In genomic region chr1:53295746-53296722, GRCh38 we compare ENCODE assay signal across 10 cellular contexts. TPM values are rescaled to one million over a fixed set of nuclear protein-coding genes. Genes with fewer than 3 reads are reported as not detected.
DNase-seq lines count a peak whose midpoint lies in the region; ATAC-seq and TF ChIP-seq lines count a peak whose summit lies in the region.
"Had no signal": no experiment of that assay in that cellular context is flagged by ENCODE, and none has a peak within 500 bp of the region (broad histone marks: within the 10 kb centered on the region; RNA-seq: fewer than 3 reads in every experiment).

No MANE protein-coding gene starts in this region.

- no peaks in the 10 kb centered on the region for H3K9me3 ChIP-seq in CD4-positive, alpha-beta memory T cell (ENCODE audit: control insufficient read depth in 1 of 2, low read length in 2 of 2)
- no peaks in the 10 kb centered on the region for H3K9me3 ChIP-seq in esophagus squamous epithelium

- H3K4me1 Mint-ChIP-seq in CD4-positive, alpha-beta memory T cell, result peaks cover 20 to 63% (median 40%) of the 10 kb centered on the region in 4 donors

- H3K27ac ChIP-seq in CD4-positive, alpha-beta memory T cell (ENCODE audit: low read depth, low read length), result peak overlapping the region; percentile 13
- no peak overlapping the region for H3K27ac ChIP-seq in esophagus squamous epithelium

- POLR2A ChIA-PET in CD4-positive, alpha-beta memory T cell (lab: Charles Lee; ENCODE audit: partially characterized antibody), result interaction anchor here (0.8 to 3.7 kb wide), 4 partner anchors 30 to 113 kb away, joined by 3 to 21 read pairs (median 4); no protein-coding TSS in a partner anchor

- no peaks in the 10 kb centered on the region for H3K9me3 Mint-ChIP-seq in CD4-positive, alpha-beta memory T cell

- TF ChIP-seq CTCF in esophagus squamous epithelium (IDR thresholded peaks at IDR 0.05), result no peak

- TF ChIP-seq POLR2A in esophagus squamous epithelium (IDR thresholded peaks at IDR 0.05), result no peak

- H3K4me3 Mint-ChIP-seq in CD4-positive, alpha-beta memory T cell, result no peak overlapping the region

- peak in 4 of 5 donors; percentile 12 to 27 (median 22) for DNase-seq in CD4-positive, alpha-beta memory T cell
- DNase-seq in T follicular helper cell (ENCODE audit: low read depth) (peak; percentile 15), left kidney (ENCODE audit: low read depth, low spot score) (peak; percentile 83), esophagus squamous epithelium (lab: John Stamatoyannopoulos, UW) (no peak), SKM-1 (lab: John Stamatoyannopoulos, UW; ENCODE audit: unreplicated experiment) (no peak)
- DNase-seq: NCI-H146 had no signal

- 56 to 60% methylated on average over 5 to 6 of the region's 16 CpGs for WGBS in esophagus squamous epithelium, 2 donors

- CTCF ChIA-PET in CD4-positive, alpha-beta memory T cell (lab: Charles Lee; ENCODE audit: partially characterized antibody), result interaction anchor here (1.4 to 3.3 kb wide), 3 partner anchors 18 to 97 kb away, joined by 5 to 14 read pairs (median 6); no protein-coding TSS in a partner anchor

- intact Hi-C loops in CD4-positive, alpha-beta memory T cell (cut with micrococcal nuclease), result no loop called here
- intact Hi-C loops in esophagus squamous epithelium (cut with DNase I), result no loop called here

- H3K36me3 Mint-ChIP-seq in CD4-positive, alpha-beta memory T cell, result no peaks in the 10 kb centered on the region

- ATAC-seq in GM19463 (IDR thresholded peaks at IDR 0.05; ENCODE audit: unreplicated experiment), result peak; percentile 36
- no peak for ATAC-seq in GM18498 (IDR thresholded peaks at IDR 0.05; ENCODE audit: unreplicated experiment)
- no peak for ATAC-seq in GM21360 (IDR thresholded peaks at IDR 0.05; ENCODE audit: unreplicated experiment)

- H3K36me3 ChIP-seq in CD4-positive, alpha-beta memory T cell (ENCODE audit: insufficient read depth, low read length), result no peaks in the 10 kb centered on the region
- H3K36me3 ChIP-seq in esophagus squamous epithelium, result no peaks in the 10 kb centered on the region

- peak overlapping the region; percentile 37 to 85 (median 78) for H3K27ac Mint-ChIP-seq in CD4-positive, alpha-beta memory T cell
- H3K27ac Mint-ChIP-seq: progenitor cell of endocrine pancreas had no signal

- H3K4me3 ChIP-seq in CD4-positive, alpha-beta memory T cell (ENCODE audit: low read length in 2 of 2), result no peak overlapping the region
- no peak overlapping the region for H3K4me3 ChIP-seq in esophagus squamous epithelium

- H3K4me1 ChIP-seq in CD4-positive, alpha-beta memory T cell (ENCODE audit: insufficient read depth, low read length), result peaks cover 49% of the 10 kb centered on the region
- peaks cover 0 to 34% (median 14%) of the 10 kb centered on the region in 3 donors for H3K4me1 ChIP-seq in esophagus squamous epithelium

- H3K27me3 Mint-ChIP-seq in CD4-positive, alpha-beta memory T cell, result no peaks in the 10 kb centered on the region
- H3K27me3 Mint-ChIP-seq: progenitor cell of endocrine pancreas had no signal

- H3K27me3 ChIP-seq in CD4-positive, alpha-beta memory T cell (ENCODE audit: insufficient read depth, low read length), result no peaks in the 10 kb centered on the region
- no peaks in the 10 kb centered on the region for H3K27me3 ChIP-seq in esophagus squamous epithelium

RNA-seq across cellular contexts. Expression of gene LRP8, which starts 31.8 kb away (rescaled TPM):
- total RNA-seq in CD4-positive, alpha-beta memory T cell, result 10 to 100 TPM; 16.3 to 17.6 TPM
- polyA plus RNA-seq in CD4-positive, alpha-beta memory T cell, result 1 to 10 TPM in 1 of 2 donors, under 1 TPM in 1; 0.91 to 3.7 TPM
- total RNA-seq in esophagus squamous epithelium, result 10 to 100 TPM; 15.3 to 39.6 (median 18.8) TPM

RNA-seq across cellular contexts. Expression of gene MAGOH, which starts 57.7 kb away (rescaled TPM):
- 10 to 100 TPM; 46.7 to 49.9 TPM for total RNA-seq in CD4-positive, alpha-beta memory T cell
- polyA plus RNA-seq in CD4-positive, alpha-beta memory T cell, result 100 to 1,000 TPM in 1 of 2 donors, 10 to 100 TPM in 1; 70.3 to 104 TPM
- total RNA-seq in esophagus squamous epithelium, result 10 to 100 TPM; 27.6 to 52.7 (median 41.8) TPM

Comparison
In these comparisons a context has a peak if more than half of its experiments do, and no peak if none do; other contexts are left out.
1. DNase-seq: peak in CD4-positive, alpha-beta memory T cell (4 of 5), T follicular helper cell (single experiment) and left kidney (single experiment); none in esophagus squamous epithelium (single experiment) and SKM-1 (single experiment).